Comparison of ENCODE assay signal across 9 cellular contexts in genomic region chr2:158214431-158214830, GRCh38.
DNase-seq lines count a peak whose midpoint lies in the region; ATAC-seq and TF ChIP-seq lines count a peak whose summit lies in the region.
"Had no signal": no experiment of that assay in that cellular context is flagged by ENCODE, and none has a peak within 500 bp of the region (broad histone marks: within the 10 kb centered on the region; RNA-seq: fewer than 3 reads in every experiment).

No MANE protein-coding gene starts in this region.

- POLR2A ChIA-PET in MCF 10A (lab: Yijun Ruan, JAX) (interaction anchor here (0.8 to 2.0 kb wide), 3 partner anchors 9 to 243 kb away, joined by 3 to 8 read pairs (median 4); partner anchors contain the start of gene PKP4), SK-N-SH (lab: Yijun Ruan, JAX) (no interaction called here)

- H3K4me3 Mint-ChIP-seq in MCF 10A (ENCODE audit: unreplicated experiment) = no peak overlapping the region

- H3K9me3 Mint-ChIP-seq in MCF 10A (ENCODE audit: unreplicated experiment) = no peaks in the 10 kb centered on the region

- no peaks in the 10 kb centered on the region for H3K4me1 ChIP-seq in breast epithelium
- H3K4me1 ChIP-seq in liver (ENCODE audit: control insufficient read depth in 4 of 4, insufficient read depth in 4 of 4, low read length in 3 of 4) = no peaks in the 10 kb centered on the region
- peaks cover 0 to 6% of the 10 kb centered on the region in 2 experiments; a peak in 2 of 4 replicates for H3K4me1 ChIP-seq in SK-N-SH (ENCODE audit: control insufficient read depth in 1 of 2, insufficient read depth in 2 of 2, low read depth in 1 of 2, low read length in 1 of 2)

- H3F3A ChIP-seq in SK-N-SH (replicated peaks; ENCODE audit: insufficient read depth) = no peaks in the 10 kb centered on the region

- no peaks in the 10 kb centered on the region for H3K27me3 Mint-ChIP-seq in MCF 10A (ENCODE audit: insufficient read depth, unreplicated experiment)

- no peak overlapping the region for H3K27ac Mint-ChIP-seq in MCF 10A (ENCODE audit: low read depth, unreplicated experiment)

- peak in 1 of 2 donors; percentile 4 for TF ChIP-seq RAD21 in liver (IDR thresholded peaks at IDR 0.05)
- no peak for TF ChIP-seq RAD21 in SK-N-SH (IDR thresholded peaks at IDR 0.05; ENCODE audit: low read length)

- no TSS peak for BruUV-seq in MCF 10A (replicated peaks; lab: Mats Ljungman, UMichigan)

- TF ChIP-seq POLR2A in breast epithelium (IDR thresholded peaks at IDR 0.05) = no peak

- H3K36me3 ChIP-seq in breast epithelium (no peaks in the 10 kb centered on the region), liver (ENCODE audit: control insufficient read depth in 4 of 4, insufficient read depth in 3 of 4, low read depth in 1 of 4, low read length in 3 of 4) (no peaks in the 10 kb centered on the region), SK-N-SH (replicated peaks in 1 of 2; ENCODE audit: control insufficient read depth in 1 of 2, insufficient read depth in 2 of 2, low read length in 1 of 2) (no peaks in the 10 kb centered on the region)
- H3K36me3 ChIP-seq: BLaER1 had no signal

- no peaks in the 10 kb centered on the region for H4K20me1 ChIP-seq in SK-N-SH (ENCODE audit: insufficient read depth)
- H4K20me1 ChIP-seq: BLaER1 had no signal

- no peak overlapping the region for H3K4me2 ChIP-seq in SK-N-SH
- H3K4me2 ChIP-seq: BLaER1 had no signal

- ATAC-seq in HG03280 (IDR thresholded peaks at IDR 0.05; ENCODE audit: unreplicated experiment) = peak; percentile 94

- WGBS in liver = 71% methylated on average over 2 of the region's 2 CpGs
- WGBS in SK-N-SH (ENCODE audit: low lambda C conversion rate) = 70% methylated on average over 2 of the region's 2 CpGs

- H3K9me2 ChIP-seq in SK-N-SH = 0 out of 2 replicates have a peak, but pooled peaks cover 3% of the 10 kb centered on the region

- no peak overlapping the region for H3K9ac ChIP-seq in liver (ENCODE audit: low read depth in 1 of 2, low read length in 2 of 2)
- no peak overlapping the region for H3K9ac ChIP-seq in SK-N-SH
- H3K9ac ChIP-seq: BLaER1 had no signal

- no peak overlapping the region for H3K4me3 ChIP-seq in breast epithelium
- no peak overlapping the region for H3K4me3 ChIP-seq in liver (ENCODE audit: low read depth in 1 of 3, low read length in 3 of 3)
- H3K4me3 ChIP-seq in SK-N-SH (ENCODE audit: low read depth in 2 of 2, low read length in 1 of 2) = no peak overlapping the region
- H3K4me3 ChIP-seq: BLaER1 had no signal

- H3K79me2 ChIP-seq in SK-N-SH (ENCODE audit: insufficient read depth) = no peaks in the 10 kb centered on the region

- H3K9me3 ChIP-seq in breast epithelium (no peaks in the 10 kb centered on the region), liver (ENCODE audit: control insufficient read depth in 4 of 4, low read length in 3 of 4) (no peaks in the 10 kb centered on the region), SK-N-SH (no peaks in the 10 kb centered on the region)
- H3K9me3 ChIP-seq: BLaER1 had no signal

- intact Hi-C loops in MCF 10A (cut with micrococcal nuclease) (no loop called here), breast epithelium (cut with DNase I; ENCODE audit: low total_unique reads) (no loop called here)

- TF ChIP-seq CTCF in MCF 10A (IDR thresholded peaks at IDR 0.05; ENCODE audit: unreplicated experiment) (no peak), breast epithelium (IDR thresholded peaks at IDR 0.05) (no peak), liver (IDR thresholded peaks at IDR 0.05; ENCODE audit: low read depth, low read length, missing input control) (no peak), SK-N-SH (IDR thresholded peaks at IDR 0.05) (no peak)

- H3K4me1 Mint-ChIP-seq in MCF 10A (ENCODE audit: insufficient read depth, unreplicated experiment) = peaks cover 6% of the 10 kb centered on the region

- no peak for TF ChIP-seq EP300 in SK-N-SH (IDR thresholded peaks at IDR 0.05; ENCODE audit: borderline replicate concordance in 1 of 2, low read depth in 1 of 2, low read length in 1 of 2)

- H3K27me3 ChIP-seq in breast epithelium (no peaks in the 10 kb centered on the region), liver (ENCODE audit: control insufficient read depth in 4 of 4, insufficient read depth in 4 of 4, low read length in 3 of 4) (no peaks in the 10 kb centered on the region), SK-N-SH (ENCODE audit: insufficient read depth) (no peaks in the 10 kb centered on the region)
- H3K27me3 ChIP-seq: BLaER1 had no signal

- H3K27ac ChIP-seq in breast epithelium (no peak overlapping the region), liver (ENCODE audit: low read depth in 1 of 2, low read length in 2 of 2) (no peak overlapping the region), SK-N-SH (ENCODE audit: low read depth in 2 of 2, low read length in 1 of 2) (no peak overlapping the region)
- H3K27ac ChIP-seq: BLaER1 had no signal

- DNase-seq in MCF 10A (ENCODE audit: unreplicated experiment) (peak; percentile 57), breast epithelium (ENCODE audit: low spot score in 2 of 2) (no peak), RKO (ENCODE audit: low spot score) (peak; percentile 42), SK-N-SH (no peak)
- DNase-seq in stimulated activated CD4-positive, alpha-beta T cell treated with anti-CD3 and anti-CD28 coated beads, Interleukin-2, amount 100 ng/mL, for 24 hours = no peak
- no peak for DNase-seq in stimulated activated naive CD4-positive, alpha-beta T cell treated with Interleukin-2 at 50 U/mL for 16 hours (lab: John Stamatoyannopoulos, UW)

- no peak overlapping the region for H2AFZ ChIP-seq in SK-N-SH (ENCODE audit: low read depth)

- CTCF ChIA-PET in MCF 10A (lab: Yijun Ruan, JAX) (interaction anchor here (0.7 to 1.3 kb wide), 5 partner anchors 16 to 180 kb away, joined by 3 to 7 read pairs (median 4); no protein-coding TSS in a partner anchor), SK-N-SH (lab: Yijun Ruan, JAX) (interaction anchor here (0.6 to 2.5 kb wide), 5 partner anchors 8 to 150 kb away, joined by 3 to 8 read pairs (median 5); no protein-coding TSS in a partner anchor)

- H3K36me3 Mint-ChIP-seq in MCF 10A (ENCODE audit: insufficient read depth, unreplicated experiment) = no peaks in the 10 kb centered on the region

TF ChIP-seq in liver, 16 proteins besides CTCF, POLR2A, EP300 and RAD21:
- TF ChIP-seq ZBTB33 (IDR thresholded peaks at IDR 0.05) (no peak), HNF4A (conservative IDR thresholded peaks at IDR 0.05) (no peak), RXRA (IDR thresholded peaks at IDR 0.05) (peak in 1 of 2 donors; percentile 17), NR2F2 (IDR thresholded peaks at IDR 0.05) (peak; percentile 16), SP1 (IDR thresholded peaks at IDR 0.05) (no peak), GABPA (IDR thresholded peaks at IDR 0.05 in 1 of 2, conservative IDR thresholded peaks at IDR 0.05 in 1 of 2) (no peak), TAF1 (conservative IDR thresholded peaks at IDR 0.05) (no peak), EGR1 (IDR thresholded peaks at IDR 0.05; ENCODE audit: low read depth in 2 of 2) (no peak), ATF3 (IDR thresholded peaks at IDR 0.05) (no peak), JUND (IDR thresholded peaks at IDR 0.05) (peak; percentile 70 to 71)

TF ChIP-seq in SK-N-SH, 30 proteins besides CTCF, POLR2A, EP300 and RAD21 (continues in another document):
- TF ChIP-seq FOXM1 (IDR thresholded peaks at IDR 0.05; ENCODE audit: low read depth) (no peak), TAF1 (IDR thresholded peaks at IDR 0.05; ENCODE audit: borderline replicate concordance, low read depth, low read length) (no peak), GABPA (IDR thresholded peaks at IDR 0.05; ENCODE audit: low read depth) (no peak), ZBTB33 (IDR thresholded peaks at IDR 0.05; ENCODE audit: borderline replicate concordance, low read depth) (no peak), IRF3 (IDR thresholded peaks at IDR 0.05; ENCODE audit: low read depth, low read length) (no peak), FOXJ3 (CRISPR knock-in tag; IDR thresholded peaks at IDR 0.05) (no peak), YY1 (IDR thresholded peaks at IDR 0.05; ENCODE audit: low read depth) (no peak), RCOR1 (IDR thresholded peaks at IDR 0.05; ENCODE audit: low read length) (no peak), TEAD4 (IDR thresholded peaks at IDR 0.05; ENCODE audit: borderline replicate concordance, insufficient read depth) (no peak), FOSL2 (IDR thresholded peaks at IDR 0.05; ENCODE audit: borderline replicate concordance, low read depth) (no peak), USF2 (IDR thresholded peaks at IDR 0.05; ENCODE audit: borderline replicate concordance, low read depth, low read length) (no peak), GATA2 (CRISPR knock-in tag; IDR thresholded peaks at IDR 0.05) (no peak), ELF1 (IDR thresholded peaks at IDR 0.05) (no peak), TCF12 (IDR thresholded peaks at IDR 0.05) (no peak)

Comparison
In these comparisons a context has a peak if more than half of its experiments do, and no peak if none do; other contexts are left out.
1. DNase-seq: peak in MCF 10A (single experiment) and RKO (single experiment); none in breast epithelium (0 of 2), stimulated activated CD4-positive, alpha-beta T cell treated with anti-CD3 and anti-CD28 coated beads, Interleukin-2, amount 100 ng/mL, for 24 hours (0 of 2), SK-N-SH (single experiment) and stimulated activated naive CD4-positive, alpha-beta T cell treated with Interleukin-2 at 50 U/mL for 16 hours (single experiment).